ENCODE assay signal across 1 cellular context in genomic region chrX:11265352-11265751, GRCh38.
TF ChIP-seq lines count a peak whose summit lies in the region.

No MANE protein-coding gene starts in this region.

TF ChIP-seq in K562, 482 proteins besides CTCF, POLR2A, EP300 and RAD21 (continued from another document):
- TF ChIP-seq PKNOX1 (IDR thresholded peaks at IDR 0.05) (peak; percentile 39; the same call in 1 of the 2 replicates), MEIS2 (IDR thresholded peaks at IDR 0.05; ENCODE audit: partially characterized antibody) (peak; percentile 79), PBX2 (CRISPR knock-in tag; IDR thresholded peaks at IDR 0.05; ENCODE audit: low read depth) (no peak), PBX2 (tag; conservative IDR thresholded peaks at IDR 0.05; ENCODE audit: low read depth) (peak; percentile 53), HNRNPLL (IDR thresholded peaks at IDR 0.05; ENCODE audit: low read depth, low read length, poor library complexity, severe bottlenecking) (no peak), KDM4B (IDR thresholded peaks at IDR 0.05; ENCODE audit: borderline replicate concordance in 2 of 2, low read depth in 1 of 2) (no peak), ARID2 (IDR thresholded peaks at IDR 0.05) (no peak), KLF6 (CRISPR knock-in tag; IDR thresholded peaks at IDR 0.05; ENCODE audit: borderline replicate concordance) (no peak), SMAD3 (CRISPR knock-in tag; conservative IDR thresholded peaks at IDR 0.05) (no peak), ZNF395 (CRISPR knock-in tag; IDR thresholded peaks at IDR 0.05) (no peak)
TF ChIP-seq in K562: peak in this region for 3.
